ENCODE assay signal across 9 cellular contexts in genomic region chr7:33191326-33191725, GRCh38.
DNase-seq lines count a peak whose midpoint lies in the region; ATAC-seq and TF ChIP-seq lines count a peak whose summit lies in the region.
"Had no signal": no experiment of that assay in that cellular context is flagged by ENCODE, and none has a peak within 500 bp of the region (broad histone marks: within the 10 kb centered on the region; RNA-seq: fewer than 3 reads in every experiment).

No MANE protein-coding gene starts in this region.

- H3K4me3 ChIP-seq in coronary artery: no peak overlapping the region
- H3K4me3 ChIP-seq: lung had no signal

- no peak for TF ChIP-seq CTCF in coronary artery (IDR thresholded peaks at IDR 0.05)

- H3K27ac Mint-ChIP-seq in activated T-helper 1 cell treated with anti-CD3 and anti-CD28 coated beads, Interleukin-12 subunit alpha, Interleukin-12 subunit beta, Interleukin-2, Interleukin-4 antibody, amounts not matched to agents 30 ng/mL and 10 ng/mL and 1 ng/mL, durations not matched to agents 14 hours and 24 hours and 36 hours: no peak overlapping the region

- H3K36me3 Mint-ChIP-seq in activated T-helper 1 cell treated with anti-CD3 and anti-CD28 coated beads, Interleukin-12 subunit alpha, Interleukin-12 subunit beta, Interleukin-2, Interleukin-4 antibody, amounts not matched to agents 30 ng/mL and 10 ng/mL and 1 ng/mL, durations not matched to agents 14 hours and 24 hours and 36 hours (ENCODE audit: low read depth): no peaks in the 10 kb centered on the region

- H3K4me3 Mint-ChIP-seq in activated T-helper 1 cell treated with anti-CD3 and anti-CD28 coated beads, Interleukin-12 subunit alpha, Interleukin-12 subunit beta, Interleukin-2, Interleukin-4 antibody, amounts not matched to agents 30 ng/mL and 10 ng/mL and 1 ng/mL, durations not matched to agents 14 hours and 24 hours and 36 hours: no peak overlapping the region

- no peaks in the 10 kb centered on the region for H3K9me3 Mint-ChIP-seq in activated T-helper 1 cell treated with anti-CD3 and anti-CD28 coated beads, Interleukin-12 subunit alpha, Interleukin-12 subunit beta, Interleukin-2, Interleukin-4 antibody, amounts not matched to agents 30 ng/mL and 10 ng/mL and 1 ng/mL, durations not matched to agents 14 hours and 24 hours and 36 hours

- DNase-seq in HT-29 (ENCODE audit: low spot score) (peak; percentile 45), iPS-NIHi7 (ENCODE audit: extremely low spot score) (peak; percentile 35), coronary artery (ENCODE audit: low spot score) (no peak), putamen (ENCODE audit: low spot score) (no peak), HK-2 (ENCODE audit: unreplicated experiment) (no peak)
- no peak for DNase-seq in activated T-helper 1 cell treated with anti-CD3 and anti-CD28 coated beads, Interleukin-12 subunit alpha, Interleukin-12 subunit beta, Interleukin-2, Interleukin-4 antibody, amounts not matched to agents 30 ng/mL and 10 ng/mL and 1 ng/mL, durations not matched to agents 14 hours and 24 hours and 36 hours (ENCODE audit: low spot score)

- H3K27me3 Mint-ChIP-seq in activated T-helper 1 cell treated with anti-CD3 and anti-CD28 coated beads, Interleukin-12 subunit alpha, Interleukin-12 subunit beta, Interleukin-2, Interleukin-4 antibody, amounts not matched to agents 30 ng/mL and 10 ng/mL and 1 ng/mL, durations not matched to agents 14 hours and 24 hours and 36 hours (ENCODE audit: insufficient read depth): no peaks in the 10 kb centered on the region

- intact Hi-C loops in activated T-helper 1 cell treated with anti-CD3 and anti-CD28 coated beads, Interleukin-12 subunit alpha, Interleukin-12 subunit beta, Interleukin-2, Interleukin-4 antibody, amounts not matched to agents 30 ng/mL and 10 ng/mL and 1 ng/mL, durations not matched to agents 14 hours and 24 hours and 36 hours (cut with micrococcal nuclease): no loop called here

- no peak overlapping the region for H3K27ac ChIP-seq in coronary artery

- ATAC-seq in GM18499 (IDR thresholded peaks at IDR 0.05; ENCODE audit: insufficient read depth, unreplicated experiment) (peak; percentile 67), GM21528 (IDR thresholded peaks at IDR 0.05; ENCODE audit: low FRiP score, unreplicated experiment) (peak; percentile 76)

- H3K4me1 Mint-ChIP-seq in activated T-helper 1 cell treated with anti-CD3 and anti-CD28 coated beads, Interleukin-12 subunit alpha, Interleukin-12 subunit beta, Interleukin-2, Interleukin-4 antibody, amounts not matched to agents 30 ng/mL and 10 ng/mL and 1 ng/mL, durations not matched to agents 14 hours and 24 hours and 36 hours (ENCODE audit: low read depth): peaks cover 15% of the 10 kb centered on the region

Comparison
In these comparisons a context has a peak if more than half of its experiments do, and no peak if none do; other contexts are left out.
1. DNase-seq: peak in HT-29 (single experiment) and iPS-NIHi7 (single experiment); none in activated T-helper 1 cell treated with anti-CD3 and anti-CD28 coated beads, Interleukin-12 subunit alpha, Interleukin-12 subunit beta, Interleukin-2, Interleukin-4 antibody, amounts not matched to agents 30 ng/mL and 10 ng/mL and 1 ng/mL, durations not matched to agents 14 hours and 24 hours and 36 hours (single experiment), coronary artery (single experiment), putamen (single experiment) and HK-2 (single experiment).